21 cellular contexts compared by ENCODE assay signal in genomic region chr3:1037631-1038030, GRCh38. TPM values are rescaled to one million over a fixed set of nuclear protein-coding genes. Genes with fewer than 3 reads are reported as not detected.
DNase-seq lines count a peak whose midpoint lies in the region; ATAC-seq, FAIRE-seq and TF ChIP-seq lines count a peak whose summit lies in the region.
"Had no signal": no experiment of that assay in that cellular context is flagged by ENCODE, and none has a peak within 500 bp of the region (broad histone marks: within the 10 kb centered on the region; RNA-seq: fewer than 3 reads in every experiment).

No MANE protein-coding gene starts in this region.

- TF ChIP-seq RAD21 in A549 (conservative IDR thresholded peaks at IDR 0.05 in 1 of 2, IDR thresholded peaks at IDR 0.05 in 1 of 2), result no peak

- H3K27ac Mint-ChIP-seq in activated CD8-positive, alpha-beta T cell treated with anti-CD3 and anti-CD28 coated beads, Interleukin-2, amount 10 ng/mL, durations not matched to agents 7 days and 5 days, result no peak overlapping the region
- H3K27ac Mint-ChIP-seq: CD4-positive, CD25-positive, alpha-beta regulatory T cell; CD8-positive, alpha-beta memory T cell had no signal

- no peaks in the 10 kb centered on the region for H3K79me2 ChIP-seq in fibroblast of lung (ENCODE audit: control insufficient read depth, insufficient read depth, low read length)

- CTCF ChIA-PET in A549 (lab: Yijun Ruan, JAX), result no interaction called here
- CTCF ChIA-PET in activated CD8-positive, alpha-beta T cell treated with anti-CD3 and anti-CD28 coated beads, Interleukin-2, amount 10 ng/mL, durations not matched to agents 7 days and 5 days (lab: Charles Lee), result no interaction called here

- no peaks in the 10 kb centered on the region for H3K36me3 ChIP-seq in RWPE2 (ENCODE audit: low read depth)
- H3K36me3 ChIP-seq in fibroblast of lung (ENCODE audit: control insufficient read depth, insufficient read depth, low read length), result no peaks in the 10 kb centered on the region
- H3K36me3 ChIP-seq: BE2C, HAP-1 had no signal

- TF ChIP-seq CTCF in A549 (IDR thresholded peaks at IDR 0.05), result no peak
- TF ChIP-seq CTCF in RWPE2 (IDR thresholded peaks at IDR 0.05; ENCODE audit: poor library complexity, severe bottlenecking), result no peak
- TF ChIP-seq CTCF in fibroblast of lung (conservative IDR thresholded peaks at IDR 0.05 in 1 of 2, IDR thresholded peaks at IDR 0.05 in 1 of 2; ENCODE audit: low read depth in 1 of 2, low read length in 2 of 2), result no peak
- no peak for TF ChIP-seq CTCF in coronary artery (IDR thresholded peaks at IDR 0.05)

- TF ChIP-seq POLR2A in A549 (IDR thresholded peaks at IDR 0.05; ENCODE audit: low read length), result no peak

- H3K27ac ChIP-seq in A549, result no peak overlapping the region
- no peak overlapping the region for H3K27ac ChIP-seq in RWPE2 (ENCODE audit: poor library complexity, severe bottlenecking)
- no peak overlapping the region for H3K27ac ChIP-seq in fibroblast of lung (ENCODE audit: insufficient read depth, low read length)
- H3K27ac ChIP-seq in coronary artery, result no peak overlapping the region

- ATAC-seq in A549 (no peak), RWPE2 (ENCODE audit: low read depth) (0 out of 3 replicates have a peak, but pooled peaks have one; percentile 27)
- ATAC-seq in activated CD8-positive, alpha-beta T cell treated with anti-CD3 and anti-CD28 coated beads, Interleukin-2, amount 10 ng/mL, durations not matched to agents 7 days and 5 days, result no peak

- peak; percentile 28 for FAIRE-seq in A549 (lab: Jason Lieb, UNC)
- no peak for FAIRE-seq in urothelium cell line (lab: Jason Lieb, UNC)
- FAIRE-seq: D721Med, G401.6, GM12891, GM19239, H1 had no signal

- no peaks in the 10 kb centered on the region for H3K36me3 Mint-ChIP-seq in activated CD8-positive, alpha-beta T cell treated with anti-CD3 and anti-CD28 coated beads, Interleukin-2, amount 10 ng/mL, durations not matched to agents 7 days and 5 days (ENCODE audit: low read depth)
- H3K36me3 Mint-ChIP-seq: CD4-positive, CD25-positive, alpha-beta regulatory T cell; CD8-positive, alpha-beta memory T cell had no signal

- H2AFZ ChIP-seq in fibroblast of lung (ENCODE audit: low read length), result no peak overlapping the region

- no peaks in the 10 kb centered on the region; the same call in 2 of the 3 replicates for H3K9me3 ChIP-seq in A549
- H3K9me3 ChIP-seq in RWPE2 (ENCODE audit: severe bottlenecking), result no peaks in the 10 kb centered on the region
- H3K9me3 ChIP-seq in fibroblast of lung (ENCODE audit: control insufficient read depth, insufficient read depth, low read depth, low read length), result no peaks in the 10 kb centered on the region
- H3K9me3 ChIP-seq: BE2C, HAP-1 had no signal

- H3K4me2 ChIP-seq in A549 (no peak overlapping the region), fibroblast of lung (ENCODE audit: extremely low read depth, insufficient read depth, low read length) (no peak overlapping the region)

- no peaks in the 10 kb centered on the region for H3K4me1 ChIP-seq in A549
- H3K4me1 ChIP-seq in RWPE2 (ENCODE audit: insufficient read depth, poor library complexity, severe bottlenecking), result no peaks in the 10 kb centered on the region
- no peaks in the 10 kb centered on the region for H3K4me1 ChIP-seq in fibroblast of lung (ENCODE audit: control insufficient read depth, extremely low read depth, insufficient read depth, low read length)
- H3K4me1 ChIP-seq: BE2C, HAP-1 had no signal

- H3K9ac ChIP-seq in fibroblast of lung (ENCODE audit: insufficient read depth, low read length), result no peak overlapping the region

- no peaks in the 10 kb centered on the region for H3K27me3 Mint-ChIP-seq in activated CD8-positive, alpha-beta T cell treated with anti-CD3 and anti-CD28 coated beads, Interleukin-2, amount 10 ng/mL, durations not matched to agents 7 days and 5 days (ENCODE audit: low read depth)
- H3K27me3 Mint-ChIP-seq: CD4-positive, CD25-positive, alpha-beta regulatory T cell had no signal

- H4K20me1 ChIP-seq in fibroblast of lung (ENCODE audit: control insufficient read depth, extremely low read depth, insufficient read depth, low read length), result no peaks in the 10 kb centered on the region

- H3K4me3 ChIP-seq in A549 (no peak overlapping the region), RWPE2 (ENCODE audit: severe bottlenecking) (no peak overlapping the region), fibroblast of lung (replicated peaks in 1 of 4; ENCODE audit: control extremely low read depth in 1 of 4, insufficient read depth in 1 of 4, low read depth in 3 of 4, low read length in 4 of 4) (no peak overlapping the region), coronary artery (no peak overlapping the region)
- H3K4me3 ChIP-seq: HAP-1 had no signal

- H3K4me1 Mint-ChIP-seq in activated CD8-positive, alpha-beta T cell treated with anti-CD3 and anti-CD28 coated beads, Interleukin-2, amount 10 ng/mL, durations not matched to agents 7 days and 5 days (ENCODE audit: low read depth), result no peaks in the 10 kb centered on the region
- H3K4me1 Mint-ChIP-seq: CD4-positive, CD25-positive, alpha-beta regulatory T cell; CD8-positive, alpha-beta memory T cell had no signal

- WGBS in A549 (ENCODE audit: missing lambda C conversion rate), result 17% methylated on average over 5 of the region's 5 CpGs

- POLR2A ChIA-PET in A549 (lab: Yijun Ruan, JAX), result no interaction called here
- POLR2A ChIA-PET in activated CD8-positive, alpha-beta T cell treated with anti-CD3 and anti-CD28 coated beads, Interleukin-2, amount 10 ng/mL, durations not matched to agents 7 days and 5 days (lab: Charles Lee), result no interaction called here

- H3K9me3 Mint-ChIP-seq in activated CD8-positive, alpha-beta T cell treated with anti-CD3 and anti-CD28 coated beads, Interleukin-2, amount 10 ng/mL, durations not matched to agents 7 days and 5 days (ENCODE audit: insufficient read depth), result peaks cover 13% of the 10 kb centered on the region

- H3K4me3 Mint-ChIP-seq in activated CD8-positive, alpha-beta T cell treated with anti-CD3 and anti-CD28 coated beads, Interleukin-2, amount 10 ng/mL, durations not matched to agents 7 days and 5 days, result no peak overlapping the region
- H3K4me3 Mint-ChIP-seq: CD4-positive, CD25-positive, alpha-beta regulatory T cell; CD8-positive, alpha-beta memory T cell had no signal

- TF ChIP-seq EP300 in A549 (IDR thresholded peaks at IDR 0.05), result no peak

- no peak for DNase-seq in A549 (ENCODE audit: low read depth in 1 of 2, low spot score in 1 of 2)
- DNase-seq in RWPE2 (ENCODE audit: low spot score), result no peak
- DNase-seq in fibroblast of lung (ENCODE audit: low read depth in 2 of 2), result peak; percentile 1 to 15
- DNase-seq in non-pigmented ciliary epithelial cell (ENCODE audit: low read depth), result peak; percentile 43
- no peak for DNase-seq in coronary artery (ENCODE audit: low spot score)
- no peak for DNase-seq in urothelium cell line (ENCODE audit: low spot score)
- no peak for DNase-seq in activated CD8-positive, alpha-beta T cell treated with anti-CD3 and anti-CD28 coated beads, Interleukin-2, amount 10 ng/mL, durations not matched to agents 7 days and 5 days
- DNase-seq: 8988T; ACHN; BE2C; C1 segment of cervical spinal cord; CD4-positive, CD25-positive, alpha-beta regulatory T cell; CD8-positive, alpha-beta memory T cell; COR-L47 had no signal

- no peaks in the 10 kb centered on the region for H3K27me3 ChIP-seq in RWPE2 (ENCODE audit: insufficient read depth, poor library complexity, severe bottlenecking)
- H3K27me3 ChIP-seq in fibroblast of lung (ENCODE audit: control insufficient read depth, insufficient read depth, low read length), result no peaks in the 10 kb centered on the region
- H3K27me3 ChIP-seq: BE2C had no signal

TF ChIP-seq in A549, 52 proteins besides CTCF, POLR2A, EP300 and RAD21:
- TF ChIP-seq JUNB (IDR thresholded peaks at IDR 0.05), result no peak
- TF ChIP-seq ESRRA (IDR thresholded peaks at IDR 0.05; ENCODE audit: borderline replicate concordance, low read length), result no peak
- no peak for TF ChIP-seq HDAC2 (IDR thresholded peaks at IDR 0.05)

RNA-seq across cellular contexts. Expression of gene CNTN6, which starts 55.2 kb away (rescaled TPM):
- polyA plus RNA-seq in A549 (2011; rRNA removed) (not detected in 2 replicates), A549 (2017; fragmentation: RNase III; extraction: RNeasy Plus Mini Kit Qiagen cat#74134 plus additional on column Dnase treatment) (not detected in 3 replicates), fibroblast of lung (not detected in 2 replicates)
- polyA plus RNA-seq in A549 (2012; cell fraction: cytosol; rRNA removed), result not detected in 2 replicates
- not detected in 2 replicates for polyA plus RNA-seq in A549 (2012; cell fraction: nucleus; rRNA removed)
- not detected in 2 replicates for polyA minus RNA-seq in A549 (2011; rRNA and poly(A)+ RNA removed)
- not detected in 2 replicates for total RNA-seq in fibroblast of lung
- polyA plus RNA-seq in fibroblast of lung (2012), result not detected in 2 replicates
- polyA minus RNA-seq in fibroblast of lung (ENCODE audit: low replicate concordance), result not detected in 2 replicates
- total RNA-seq in activated CD8-positive, alpha-beta T cell treated with anti-CD3 and anti-CD28 coated beads, Interleukin-2, amount 10 ng/mL, durations not matched to agents 7 days and 5 days, result not detected
- total RNA-seq: CD4-positive, CD25-positive, alpha-beta regulatory T cell; CD8-positive, alpha-beta memory T cell; H1; HT-29 had no signal
- polyA plus RNA-seq: CD4-positive, CD25-positive, alpha-beta regulatory T cell; CD8-positive, alpha-beta memory T cell; H1 had no signal

Comparison
In these comparisons a context has a peak if more than half of its experiments do, and no peak if none do; other contexts are left out.
1. DNase-seq: peak in fibroblast of lung (2 of 2) and non-pigmented ciliary epithelial cell (single experiment); none in A549 (0 of 2), RWPE2 (single experiment), coronary artery (single experiment), urothelium cell line (single experiment) and activated CD8-positive, alpha-beta T cell treated with anti-CD3 and anti-CD28 coated beads, Interleukin-2, amount 10 ng/mL, durations not matched to agents 7 days and 5 days (single experiment).